Comparison of ENCODE assay signal across 25 cellular contexts in genomic region chr22:38065539-38065938, GRCh38. TPM values are rescaled to one million over a fixed set of nuclear protein-coding genes. Genes with fewer than 3 reads are reported as not detected.
"Had no signal": no experiment of that assay in that cellular context is flagged by ENCODE, and none has a peak within 500 bp of the region (broad histone marks: within the 10 kb centered on the region; RNA-seq: fewer than 3 reads in every experiment).

No MANE protein-coding gene starts in this region.

- ATAC-seq: activated T-helper 17 cell treated with anti-CD3 and anti-CD28 coated beads, Interleukin-2, amount 50 U/mL, for 72 hours; HepG2; T-cell had no signal

- FAIRE-seq: HepG2 had no signal

- H3K36me3 ChIP-seq: MG63 had no signal

- H3K9me3 ChIP-seq: breast epithelium, MG63, Peyer's patch had no signal

- H3K27me3 ChIP-seq: breast epithelium, MG63, Peyer's patch had no signal

- DNase-seq: activated CD4-positive, alpha-beta memory T cell treated with anti-CD3 and anti-CD28 coated beads for 36 hours; activated CD4-positive, alpha-beta T cell treated with anti-CD3 and anti-CD28 coated beads, Interleukin-2, amount 10 ng/mL, durations not matched to agents 7 days and 5 days; activated CD4-positive, CD25-positive, alpha-beta regulatory T cell; activated gamma-delta T cell; activated naive CD4-positive, alpha-beta T cell treated with anti-CD3 and anti-CD28 coated beads for 36 hours; activated T-cell treated with anti-CD3 and anti-CD28 coated beads for 4 hours; activated T-cell treated with anti-CD3 and anti-CD28 coated beads, Interleukin-2, amount 50 U/mL, for 48 hours; amygdala; MG63; MV-4-11; NCI-H1092 treated with DMSO at 0.1 percent for 48 hours; NCI-H1417 treated with DMSO at 0.1 percent for 48 hours; NCI-H1694 treated with DMSO at 0.1 percent for 48 hours; NCI-H2029 treated with DMSO at 0.1 percent for 48 hours; NCI-H510A treated with DMSO at 0.1 percent for 48 hours; NCI-H69; Peyer's patch; SHP77 treated with DMSO at 0.1 percent for 48 hours; T-cell; T-helper 2 cell had no signal

- H3K4me3 ChIP-seq: breast epithelium, MG63, Peyer's patch had no signal

- H3K4me1 ChIP-seq: breast epithelium had no signal

- H3K27ac ChIP-seq: breast epithelium, Peyer's patch, RWPE1, VCaP had no signal

RNA-seq across cellular contexts. Expression of gene SLC16A8, which starts 18.4 kb away (rescaled TPM):
- total RNA-seq: activated CD4-positive, alpha-beta T cell treated with anti-CD3 and anti-CD28 coated beads, Interleukin-2, amount 10 ng/mL, durations not matched to agents 7 days and 5 days; activated naive CD4-positive, alpha-beta T cell treated with anti-CD3 and anti-CD28 coated beads for 36 hours; activated T-helper 17 cell treated with anti-CD3 and anti-CD28 coated beads, Interleukin-2, amount 50 U/mL, for 72 hours; HepG2; Peyer's patch had no signal
- polyA plus RNA-seq: HepG2 had no signal
